ENCODE assay signal across 6 cellular contexts in genomic region chr20:7174554-7174953, GRCh38.
"Had no signal": no experiment of that assay in that cellular context is flagged by ENCODE, and none has a peak within 500 bp of the region (broad histone marks: within the 10 kb centered on the region; RNA-seq: fewer than 3 reads in every experiment).

No MANE protein-coding gene starts in this region.

- H3K4me2 ChIP-seq: GM23338 had no signal

- FAIRE-seq: H1, H54, HTR-8/SVneo had no signal

- ATAC-seq: GM23338 had no signal

- H2AFZ ChIP-seq: GM23338 had no signal

- DNase-seq: H9, HCEC 1CT had no signal

- H3K4me3 ChIP-seq: GM23338 had no signal
